In the genomic region with DNA sequence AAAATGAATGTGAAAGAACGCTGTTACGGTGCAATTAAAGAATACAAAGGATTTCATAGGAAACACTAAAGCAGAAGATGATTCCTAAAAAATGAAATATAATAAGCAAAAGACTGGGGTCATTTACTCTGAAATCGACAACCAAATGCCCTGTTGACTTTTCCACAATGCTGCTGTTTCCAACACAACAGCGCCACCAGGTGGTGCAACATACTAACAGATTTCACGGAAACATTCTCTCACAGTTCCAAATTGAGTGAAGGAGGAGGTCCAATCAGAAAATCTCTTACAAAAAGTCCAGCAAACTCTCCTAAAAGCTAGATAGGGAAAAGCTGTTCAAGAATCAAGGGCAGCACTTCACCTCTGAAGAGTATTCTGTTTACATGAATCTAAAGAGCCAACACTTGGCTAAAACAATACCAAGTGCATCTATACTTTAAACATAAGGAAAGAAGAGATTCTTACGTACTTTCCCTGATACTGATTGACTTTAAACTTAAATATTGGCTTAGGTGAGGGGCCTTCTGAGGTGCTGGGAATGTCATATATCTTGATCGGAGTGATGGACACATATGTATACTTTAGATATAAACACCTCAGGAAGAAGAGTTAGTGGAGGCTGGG, we compare ENCODE assay signal across 8 cellular contexts. TPM values are rescaled to one million over a fixed set of nuclear protein-coding genes. Genes with fewer than 3 reads are reported as not detected.
DNase-seq lines count a peak whose midpoint lies in the region; ATAC-seq and TF ChIP-seq lines count a peak whose summit lies in the region.

No MANE protein-coding gene starts in this region.

- no peaks in the 10 kb centered on the region for H3K27me3 Mint-ChIP-seq in osteocyte (ENCODE audit: unreplicated experiment)

- no peak overlapping the region for H2AFZ ChIP-seq in Loucy (ENCODE audit: low read length)

- no peaks in the 10 kb centered on the region for H3K9me2 ChIP-seq in Loucy (replicated peaks; ENCODE audit: low read depth, low read length)

- peaks cover 2% of the 10 kb centered on the region for H3K4me1 ChIP-seq in Loucy (ENCODE audit: insufficient read depth, low read length, poor library complexity, severe bottlenecking)
- H3K4me1 ChIP-seq in tibial artery: no peaks in the 10 kb centered on the region

- intact Hi-C loops in tibial artery (cut with DNase I; ENCODE audit: low total_unique reads): no loop called here

- H3K36me3 ChIP-seq in Loucy (ENCODE audit: insufficient read depth, low read length) (peaks cover 36% of the 10 kb centered on the region; the same call in 1 of the 2 replicates), tibial artery (peaks cover 14 to 20% (median 15%) of the 10 kb centered on the region in 3 donors)

- no peaks in the 10 kb centered on the region for H3F3A ChIP-seq in Loucy (ENCODE audit: low read depth)

- no peaks in the 10 kb centered on the region for H3K9me3 Mint-ChIP-seq in osteocyte (ENCODE audit: unreplicated experiment)

- H3K4me3 Mint-ChIP-seq in osteocyte (ENCODE audit: unreplicated experiment): no peak overlapping the region

- H3K27ac ChIP-seq in tibial artery: no peak overlapping the region

- H3K9ac ChIP-seq in Loucy (ENCODE audit: low read depth, low read length, poor library complexity, severe bottlenecking): no peak overlapping the region

- DNase-seq in ELF-1 (ENCODE audit: low read depth, low spot score) (peak; percentile 84), SIG-M5 treated with dmso at 0.1 percent for 504 hours (lab: John Stamatoyannopoulos, UW; ENCODE audit: unreplicated experiment) (peak; percentile 60), germinal center (ENCODE audit: low spot score) (peak; percentile 65), osteocyte (ENCODE audit: extremely low spot score, unreplicated experiment) (peak; percentile 90), tibial artery (peak; percentile 76 to 82)
- peak; percentile 8 to 51 (median 34) for DNase-seq in activated naive CD4-positive, alpha-beta T cell (lab: John Stamatoyannopoulos, UW)

- no peaks in the 10 kb centered on the region for H3K79me2 ChIP-seq in Loucy (ENCODE audit: insufficient read depth, low read length)

- no peak overlapping the region for H3K4me2 ChIP-seq in Loucy (ENCODE audit: low read depth, low read length, poor library complexity, severe bottlenecking)

- peaks cover 7% of the 10 kb centered on the region for H3K36me3 Mint-ChIP-seq in osteocyte (ENCODE audit: unreplicated experiment)

- no peak overlapping the region for H3K4me3 ChIP-seq in Loucy (ENCODE audit: low read length, poor library complexity, severe bottlenecking)
- no peak overlapping the region for H3K4me3 ChIP-seq in tibial artery

- H3K4me1 Mint-ChIP-seq in osteocyte (ENCODE audit: unreplicated experiment): peaks cover 2% of the 10 kb centered on the region

- H4K20me1 ChIP-seq in Loucy (ENCODE audit: insufficient read depth, low read length, poor library complexity, severe bottlenecking): no peaks in the 10 kb centered on the region

- no peaks in the 10 kb centered on the region for H3K9me3 ChIP-seq in Loucy (ENCODE audit: insufficient read depth, low read depth, low read length)
- H3K9me3 ChIP-seq in tibial artery: no peaks in the 10 kb centered on the region

- peak overlapping the region; percentile 48 for H3K27ac Mint-ChIP-seq in osteocyte (ENCODE audit: unreplicated experiment)

- TF ChIP-seq CTCF in Loucy (conservative IDR thresholded peaks at IDR 0.05; ENCODE audit: low read length) (peak; percentile 96), osteocyte (IDR thresholded peaks at IDR 0.05) (peak; percentile 92), tibial artery (IDR thresholded peaks at IDR 0.05) (peak; percentile 64 to 69)

- H3K27me3 ChIP-seq in Loucy (ENCODE audit: insufficient read depth, low read length, poor library complexity, severe bottlenecking): no peaks in the 10 kb centered on the region
- no peaks in the 10 kb centered on the region for H3K27me3 ChIP-seq in tibial artery

- no peak for ATAC-seq in GM18867 (IDR thresholded peaks at IDR 0.05; ENCODE audit: unreplicated experiment)

RNA-seq across cellular contexts. Expression of gene UPF2, which starts 55.9 kb away (rescaled TPM):
- 19.4 and 20.5 TPM in 2 replicates for total RNA-seq in osteocyte

Comparison
In these comparisons a context has a peak if more than half of its experiments do, and no peak if none do; other contexts are left out.
1. DNase-seq: peak in every context shown above with its lines; median percentile 90 in osteocyte; 84 in ELF-1; 79 in tibial artery; 65 in germinal center; 60 in SIG-M5 treated with dmso at 0.1 percent for 504 hours; 34 in activated naive CD4-positive, alpha-beta T cell.